In genomic region chr16:82643136-82643535, GRCh38 we compare ENCODE assay signal across 21 cellular contexts. TPM values are rescaled to one million over a fixed set of nuclear protein-coding genes. Genes with fewer than 3 reads are reported as not detected.
"Had no signal": no experiment of that assay in that cellular context is flagged by ENCODE, and none has a peak within 500 bp of the region (broad histone marks: within the 10 kb centered on the region; RNA-seq: fewer than 3 reads in every experiment).

No MANE protein-coding gene starts in this region.

- H3K27ac Mint-ChIP-seq: activated CD8-positive, alpha-beta T cell treated with anti-CD3 and anti-CD28 coated beads for 36 hours; activated naive CD4-positive, alpha-beta T cell treated with anti-CD3 and anti-CD28 coated beads, Interleukin-2, amount 50 U/mL, for 24 hours; progenitor cell of endocrine pancreas; WTC11 had no signal

- H3K4me1 ChIP-seq: adrenal gland, lower lobe of right lung had no signal

- H3K4me3 ChIP-seq: adrenal gland, cardiac muscle cell, dorsolateral prefrontal cortex, lower lobe of right lung, right atrium auricular region, skin epidermis had no signal

- H3K4me3 Mint-ChIP-seq: activated CD8-positive, alpha-beta T cell treated with anti-CD3 and anti-CD28 coated beads for 36 hours; activated naive CD4-positive, alpha-beta T cell treated with anti-CD3 and anti-CD28 coated beads, Interleukin-2, amount 50 U/mL, for 24 hours; WTC11 had no signal

- H3K36me3 ChIP-seq: adrenal gland, cardiac muscle cell, lower lobe of right lung, right atrium auricular region had no signal

- ATAC-seq: activated CD8-positive, alpha-beta T cell treated with anti-CD3 and anti-CD28 coated beads for 36 hours; esophagus mucosa; left cardiac atrium; lower lobe of right lung; stimulated activated naive CD8-positive, alpha-beta T cell treated with anti-CD3 and anti-CD28 coated beads, Interleukin-15, Interleukin-2, amounts not matched to agents 100 U/mL and 50 U/mL, for 24 hours had no signal

- H3K27me3 Mint-ChIP-seq: activated naive CD4-positive, alpha-beta T cell treated with anti-CD3 and anti-CD28 coated beads, Interleukin-2, amount 50 U/mL, for 24 hours had no signal

- H3K27me3 ChIP-seq: adrenal gland, cardiac muscle cell, right atrium auricular region had no signal

- H3K4me1 Mint-ChIP-seq: activated naive CD4-positive, alpha-beta T cell treated with anti-CD3 and anti-CD28 coated beads, Interleukin-2, amount 50 U/mL, for 24 hours had no signal

- H3K27ac ChIP-seq: adrenal gland, cardiac muscle cell, dorsolateral prefrontal cortex, lower lobe of right lung, right atrium auricular region, skin epidermis had no signal

- DNase-seq: activated CD4-positive, alpha-beta T cell treated with anti-CD3 and anti-CD28 coated beads for 4 hours; activated CD8-positive, alpha-beta memory T cell treated with anti-CD3 and anti-CD28 coated beads, Interleukin-2, amount 50 U/mL, for 4 hours; activated CD8-positive, alpha-beta T cell treated with anti-CD3 and anti-CD28 coated beads for 36 hours; activated effector memory CD4-positive, alpha-beta T cell treated with anti-CD3 and anti-CD28 coated beads, Interleukin-2, amount 50 U/mL, for 16 hours; activated T-cell treated with anti-CD3 and anti-CD28 coated beads, Interleukin-2, amount 50 U/mL, for 48 hours; adrenal gland; dorsolateral prefrontal cortex; left cardiac atrium; lower lobe of right lung; stimulated activated CD4-positive, alpha-beta T cell treated with anti-CD3 and anti-CD28 coated beads, Interleukin-15, amount 100 ng/mL, for 24 hours; stimulated activated CD4-positive, alpha-beta T cell treated with anti-CD3 and anti-CD28 coated beads, Interleukin-4, amount 100 ng/mL, for 24 hours; stimulated activated CD8-positive, alpha-beta memory T cell treated with anti-CD3 and anti-CD28 coated beads, Interleukin-4, amount 100 ng/mL, for 48 hours; stimulated activated naive CD8-positive, alpha-beta T cell treated with anti-CD3 and anti-CD28 coated beads, Interleukin-15, Interleukin-2, amounts not matched to agents 100 U/mL and 50 U/mL, for 24 hours; trophoblast cell had no signal

- H3K9me3 ChIP-seq: adrenal gland, lower lobe of right lung, right atrium auricular region had no signal

- H3K36me3 Mint-ChIP-seq: activated naive CD4-positive, alpha-beta T cell treated with anti-CD3 and anti-CD28 coated beads, Interleukin-2, amount 50 U/mL, for 24 hours; WTC11 had no signal

RNA-seq across cellular contexts. Expression of gene CDH13, which starts 16.4 kb away (rescaled TPM):
- total RNA-seq: activated CD8-positive, alpha-beta T cell treated with anti-CD3 and anti-CD28 coated beads for 36 hours had no signal
